ENCODE assay signal across 28 cellular contexts in genomic region chrX:45584717-45585116, GRCh38.
"Had no signal": no experiment of that assay in that cellular context is flagged by ENCODE, and none has a peak within 500 bp of the region (broad histone marks: within the 10 kb centered on the region; RNA-seq: fewer than 3 reads in every experiment).

No MANE protein-coding gene starts in this region.

- H3K9ac ChIP-seq: KMS-11 had no signal

- H3K4me3 ChIP-seq: PC-9, SJCRH30, SK-N-MC had no signal

- H3K4me1 ChIP-seq: SJCRH30 had no signal

- H3K4me2 ChIP-seq: KMS-11, PC-9 had no signal

- H2AFZ ChIP-seq: PC-9 had no signal

- ATAC-seq: activated CD8-positive, alpha-beta memory T cell treated with anti-CD3 and anti-CD28 coated beads, Interleukin-2, amount 10 ng/mL, durations not matched to agents 7 days and 5 days had no signal

- H3K27ac ChIP-seq: KMS-11, PC-9, SJCRH30, SK-N-MC, WERI-Rb-1 had no signal

- H3K9me3 ChIP-seq: SJCRH30 had no signal

- FAIRE-seq: RCC 7860 had no signal

- DNase-seq: activated CD4-positive, alpha-beta memory T cell treated with anti-CD3 and anti-CD28 coated beads, Interleukin-2, amount 10 ng/mL, durations not matched to agents 7 days and 5 days; activated CD4-positive, alpha-beta T cell treated with anti-CD3 and anti-CD28 coated beads for 1 hour; activated CD4-positive, alpha-beta T cell treated with anti-CD3 and anti-CD28 coated beads for 48 hours; activated CD4-positive, CD25-positive, alpha-beta regulatory T cell; activated CD8-positive, alpha-beta memory T cell treated with anti-CD3 and anti-CD28 coated beads for 24 hours; activated CD8-positive, alpha-beta memory T cell treated with anti-CD3 and anti-CD28 coated beads, Interleukin-2, amount 10 ng/mL, durations not matched to agents 7 days and 5 days; activated CD8-positive, alpha-beta memory T cell treated with anti-CD3 and anti-CD28 coated beads, Interleukin-2, amount 50 U/mL, for 48 hours; activated effector memory CD4-positive, alpha-beta T cell treated with Interleukin-2 at 50 U/mL for 16 hours; activated naive CD4-positive, alpha-beta T cell treated with anti-CD3 and anti-CD28 coated beads, Interleukin-2, amount 10 ng/mL, durations not matched to agents 7 days and 5 days; activated T-cell treated with anti-CD3 and anti-CD28 coated beads, Interleukin-2, amount 50 U/mL, for 48 hours; amniotic stem cell; aorta; NCI-H1105; NCI-H1417 treated with DMSO at 0.1 percent for 48 hours; NCI-H1694; NCI-H1930; NCI-H510A; NCI-H526; NCI-H748 treated with DMSO at 0.1 percent for 48 hours; NK-92 treated with Interleukin-12 subunit alpha and Interleukin-12 subunit beta, amount 100 ng/mL, for 24 hours; PC-9; SHP77; SJCRH30; T1000; WERI-Rb-1 had no signal

- H3K27me3 ChIP-seq: SJCRH30 had no signal

- H3K36me3 ChIP-seq: SJCRH30, WERI-Rb-1 had no signal
